ENCODE assay signal across 13 cellular contexts in the genomic region with DNA sequence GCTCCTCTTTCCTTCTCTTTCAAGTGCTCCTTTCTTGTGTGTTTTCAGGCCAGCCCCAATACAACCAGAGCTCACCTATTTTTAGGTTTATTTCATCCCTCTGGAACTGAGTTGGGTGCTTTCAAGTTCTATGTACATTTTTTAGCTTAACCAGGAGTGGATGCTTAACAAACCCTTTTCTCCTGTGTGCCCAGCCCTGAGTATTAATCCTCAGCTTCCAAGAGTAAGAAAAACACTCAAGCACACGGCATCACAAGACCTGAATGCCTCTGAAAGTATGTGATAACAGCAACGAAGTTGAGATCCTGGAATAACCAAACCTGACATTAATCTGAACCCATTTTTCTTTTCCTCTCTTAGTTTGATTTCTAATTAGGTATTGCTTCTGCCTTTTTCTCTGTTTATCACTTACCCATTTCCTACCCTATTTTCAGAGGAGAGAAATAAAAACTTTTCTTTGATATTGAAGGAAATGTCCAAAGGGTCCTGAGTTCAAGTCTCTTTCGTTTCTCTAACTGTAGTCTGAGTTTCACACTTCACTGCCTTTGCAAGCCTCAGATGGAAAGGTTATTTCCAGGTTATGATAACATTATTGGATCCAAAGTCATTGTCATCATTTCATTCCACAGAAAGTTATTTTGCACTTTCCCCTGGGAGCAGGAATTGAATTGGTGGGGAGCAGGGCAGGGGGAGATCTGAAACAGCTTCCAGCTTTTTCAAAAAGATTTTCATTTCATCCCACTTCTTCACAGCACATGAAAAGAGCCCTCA. TPM values are rescaled to one million over a fixed set of nuclear protein-coding genes. Genes with fewer than 3 reads are reported as not detected.
DNase-seq lines count a peak whose midpoint lies in the region; ATAC-seq, FAIRE-seq and TF ChIP-seq lines count a peak whose summit lies in the region.
"Had no signal": no experiment of that assay in that cellular context is flagged by ENCODE, and none has a peak within 500 bp of the region (broad histone marks: within the 10 kb centered on the region; RNA-seq: fewer than 3 reads in every experiment).

No MANE protein-coding gene starts in this region.

- no peaks in the 10 kb centered on the region for H4K20me1 ChIP-seq in K562 (replicated peaks; ENCODE audit: control insufficient read depth, insufficient read depth, low read length)

- TF ChIP-seq POLR2A in K562 (conservative IDR thresholded peaks at IDR 0.05), result no peak

- no peaks in the 10 kb centered on the region for H3K36me3 ChIP-seq in K562 (ENCODE audit: control insufficient read depth, insufficient read depth, low read length)

- H3K79me2 ChIP-seq in K562 (ENCODE audit: control insufficient read depth, insufficient read depth, low read length), result no peaks in the 10 kb centered on the region

- BruUV-seq in Calu3 (replicated peaks; lab: Mats Ljungman, UMichigan) (TSS peak; percentile 97), K562 (replicated peaks; lab: Mats Ljungman, UMichigan) (no TSS peak)

- ATAC-seq in K562, result peak; percentile 21
- ATAC-seq in memory B cell (ENCODE audit: low read depth), result no peak
- no peak for ATAC-seq in T-cell (replicated peaks in 1 of 4)
- ATAC-seq: left lobe of liver, natural killer cell had no signal

- no peaks in the 10 kb centered on the region for H3K9me1 ChIP-seq in K562 (ENCODE audit: control insufficient read depth, insufficient read depth, low read length)

- FAIRE-seq in K562 (lab: Jason Lieb, UNC), result no peak
- FAIRE-seq: endothelial cell of umbilical vein had no signal

- TF ChIP-seq CTCF in Calu3 (IDR thresholded peaks at IDR 0.05; ENCODE audit: unreplicated experiment), result no peak
- no peak for TF ChIP-seq CTCF in HFFc6 (IDR thresholded peaks at IDR 0.05)
- no peak for TF ChIP-seq CTCF in K562 (IDR thresholded peaks at IDR 0.05 in 2 of 3, conservative IDR thresholded peaks at IDR 0.05 in 1 of 3; ENCODE audit: insufficient read depth in 2 of 3, low read depth in 1 of 3, low read length in 3 of 3)
- no peak for TF ChIP-seq CTCF in GM13977 (IDR thresholded peaks at IDR 0.05; ENCODE audit: extremely low read depth, insufficient read depth, missing control alignments)

- POLR2A ChIA-PET in K562 (lab: Yijun Ruan, JAX) (interaction anchor here (0.6 to 3.7 kb wide), 3 partner anchors 14 to 1212 kb away, joined by 3 to 28 read pairs (median 3); a partner anchor contains a TSS), T-cell (lab: Charles Lee) (no interaction called here)

- 18% methylated on average over 3 of the region's 3 CpGs for WGBS in K562 (ENCODE audit: insufficient coverage, low coverage, missing lambda C conversion rate)

- no peak for TF ChIP-seq EP300 in K562 (IDR thresholded peaks at IDR 0.05; ENCODE audit: low read length)

- CTCF ChIA-PET in Calu3 (lab: Charles Lee) (interaction anchor here (1.1 kb wide), 1 partner anchor 15 kb away, joined by 6 read pairs; no protein-coding TSS in a partner anchor), K562 (lab: Yijun Ruan, JAX; ENCODE audit: low intra/inter-chr PET ratio) (no interaction called here), T-cell (lab: Charles Lee) (no interaction called here)

- no peak overlapping the region for H3K27ac ChIP-seq in K562 (ENCODE audit: extremely low read depth, low read depth, low read length)

- peak overlapping the region; percentile 19 for H3K4me3 Mint-ChIP-seq in Calu3 (ENCODE audit: low read depth, unreplicated experiment)
- peak overlapping the region; percentile 54 for H3K4me3 Mint-ChIP-seq in HFFc6
- no peak overlapping the region for H3K4me3 Mint-ChIP-seq in memory B cell
- H3K4me3 Mint-ChIP-seq in T-cell, result no peak overlapping the region
- H3K4me3 Mint-ChIP-seq: natural killer cell had no signal

- DNase-seq in Calu3, result no peak
- no peak for DNase-seq in HFFc6
- DNase-seq in K562 (ENCODE audit: extremely low read depth in 1 of 4, low spot score in 3 of 4), result no peak
- DNase-seq in memory B cell (ENCODE audit: low spot score in 2 of 2), result no peak
- DNase-seq in DMS53 treated with DMSO at 0.1 percent for 48 hours (lab: John Stamatoyannopoulos, UW; ENCODE audit: unreplicated experiment), result no peak
- no peak for DNase-seq in T-cell
- DNase-seq in SW 1271 (lab: John Stamatoyannopoulos, UW), result no peak
- no peak for DNase-seq in GM13977 (ENCODE audit: low spot score)
- DNase-seq: natural killer cell, NCI-H2029, SIG-M5 had no signal

- H3K9me3 ChIP-seq in K562 (replicated peaks; ENCODE audit: control insufficient read depth, insufficient read depth, low read depth, low read length), result no peaks in the 10 kb centered on the region

- no peak for TF ChIP-seq RAD21 in K562 (CRISPR knock-in tag; conservative IDR thresholded peaks at IDR 0.05 in 1 of 2, IDR thresholded peaks at IDR 0.05 in 1 of 2)

- H2AFZ ChIP-seq in K562 (ENCODE audit: low read depth, low read length), result peak overlapping the region; percentile 44

- peaks cover 12% of the 10 kb centered on the region for H3K36me3 Mint-ChIP-seq in Calu3 (ENCODE audit: insufficient read depth, unreplicated experiment)
- no peaks in the 10 kb centered on the region for H3K36me3 Mint-ChIP-seq in HFFc6 (ENCODE audit: low read depth)
- no peaks in the 10 kb centered on the region for H3K36me3 Mint-ChIP-seq in memory B cell
- no peaks in the 10 kb centered on the region for H3K36me3 Mint-ChIP-seq in T-cell
- H3K36me3 Mint-ChIP-seq: natural killer cell had no signal

- H3K27me3 Mint-ChIP-seq in Calu3 (ENCODE audit: unreplicated experiment) (no peaks in the 10 kb centered on the region), HFFc6 (ENCODE audit: insufficient read depth) (no peaks in the 10 kb centered on the region; the same call in 1 of the 2 replicates), memory B cell (no peaks in the 10 kb centered on the region), T-cell (peaks cover 0 to 6% of the 10 kb centered on the region in 2 donors)

- no peak overlapping the region for H3K9ac ChIP-seq in K562 (ENCODE audit: insufficient read depth in 1 of 2, low read depth in 2 of 2, low read length in 2 of 2)

- H3K27ac Mint-ChIP-seq in Calu3 (ENCODE audit: unreplicated experiment) (peak overlapping the region; percentile 89), HFFc6 (peak overlapping the region; percentile 99), memory B cell (peak overlapping the region; percentile 19), T-cell (no peak overlapping the region)
- H3K27ac Mint-ChIP-seq: natural killer cell had no signal

- H3K4me2 ChIP-seq in K562 (ENCODE audit: insufficient read depth, low read length), result no peak overlapping the region

- H3K4me1 Mint-ChIP-seq in Calu3 (ENCODE audit: low read depth, unreplicated experiment) (peaks cover 40% of the 10 kb centered on the region), HFFc6 (ENCODE audit: low read depth) (peaks cover 52% of the 10 kb centered on the region), memory B cell (peaks cover 4% of the 10 kb centered on the region), T-cell (no peaks in the 10 kb centered on the region)
- H3K4me1 Mint-ChIP-seq: natural killer cell had no signal

- peaks cover 0 to 16% of the 10 kb centered on the region in 2 experiments; a peak in 2 of 5 replicates for H3K4me1 ChIP-seq in K562 (replicated peaks in 1 of 2; ENCODE audit: control insufficient read depth in 2 of 2, insufficient read depth in 2 of 2, low read length in 2 of 2)

- no peak overlapping the region for H3K4me3 ChIP-seq in K562

- in situ Hi-C loops in K562 (cut with MboI), result no loop called here
- in situ Hi-C loops in GM13977 (cut with MboI; ENCODE audit: low pct_unique_long_range_greater_than_20kb, low sequenced_read_pairs, unreplicated experiment), result no loop called here

- intact Hi-C loops in Calu3 (cut with micrococcal nuclease; ENCODE audit: unreplicated experiment) (loop anchor here (1.0 kb wide), 1 partner anchor 13 kb away; no protein-coding TSS in a partner anchor), K562 (cut with micrococcal nuclease) (no loop called here)

- H3K9me3 Mint-ChIP-seq in Calu3 (ENCODE audit: low read depth, unreplicated experiment) (no peaks in the 10 kb centered on the region), HFFc6 (no peaks in the 10 kb centered on the region), memory B cell (no peaks in the 10 kb centered on the region), T-cell (no peaks in the 10 kb centered on the region)
- H3K9me3 Mint-ChIP-seq: natural killer cell had no signal

- no peaks in the 10 kb centered on the region for H3K27me3 ChIP-seq in K562 (ENCODE audit: control insufficient read depth in 2 of 2, insufficient read depth in 2 of 2, low read length in 2 of 2)

TF ChIP-seq in K562, 482 proteins besides CTCF, POLR2A, EP300 and RAD21 (continues in another document):
- no peak for TF ChIP-seq KDM5B (IDR thresholded peaks at IDR 0.05; ENCODE audit: insufficient replicate concordance, low read depth, low read length)
- no peak for TF ChIP-seq BRD4 (IDR thresholded peaks at IDR 0.05)
- peak; percentile 43 for TF ChIP-seq BCOR (IDR thresholded peaks at IDR 0.05)
- no peak for TF ChIP-seq ZNF146 (CRISPR knock-in tag; IDR thresholded peaks at IDR 0.05; ENCODE audit: unreplicated experiment)

RNA-seq across cellular contexts. Expression of a gene that starts 11.9 kb away (rescaled TPM):
- total RNA-seq in Calu3 (2022) (51.7 and 95.4 TPM in 2 replicates), K562 (2014; rRNA removed) (40.3 and 43.5 TPM in 2 replicates), K562 (2014; rRNA removed; fragmentation: Illumina TruSeq; extraction: Trizol) (68.9 and 78.4 TPM in 2 replicates), K562 (2015; rRNA removed; fragmentation: Illumina TruSeq; extraction: Trizol) (69.6 and 73.0 TPM in 2 replicates), K562 (2021) (47.4 and 54.7 TPM in 2 replicates), T-cell (under 1 TPM in 3 of 5 donors, not detected in 2; 0.09 to 0.23 (median 0.10) TPM)
- total RNA-seq in HFFc6 (2021; fragmentation: NEBNext Ultra II Directional; extraction: Animal tissue kit (Norgen Biotek cat#: 25700)), result 10 to 100 TPM; 27.6 to 70.0 (median 63.0) TPM
- 52.3 and 110 TPM in 2 replicates for total RNA-seq in K562 (2011; cell fraction: chromatin; rRNA removed; ENCODE audit: low replicate concordance)
- 48.4 and 54.3 TPM in 2 replicates for total RNA-seq in K562 (2011; cell fraction: nucleolus; rRNA removed)
- 70.4 and 94.5 TPM in 2 replicates for total RNA-seq in K562 (2011; cell fraction: nucleoplasm; rRNA removed)
- polyA plus RNA-seq in K562 (2011; rRNA removed) (49.8 and 58.3 TPM in 2 replicates), K562 (2014; fragmentation: Illumina TruSeq; extraction: Trizol) (56.3 and 62.6 TPM in 2 replicates), K562 (2014; fragmentation: Nextera tagmentation; extraction: Ambion mirVana) (10 to 100 TPM; 21.6 to 44.0 TPM), K562 (2014; rRNA removed) (39.3 and 45.2 TPM in 2 replicates)
- polyA plus RNA-seq in K562 (2011; cell fraction: cytosol; rRNA removed), result 11.2 and 20.2 TPM in 2 replicates
- polyA plus RNA-seq in K562 (2011; cell fraction: nucleus; rRNA removed), result 48.6 and 52.6 TPM in 2 replicates
- 26.9 and 40.5 TPM in 2 replicates for polyA plus RNA-seq in K562 (2012)
- 70.3 and 78.3 TPM in 2 replicates for polyA minus RNA-seq in K562 (2011; rRNA and poly(A)+ RNA removed)
- 25.0 and 30.6 TPM in 2 replicates for polyA minus RNA-seq in K562 (2011; cell fraction: cytosol; rRNA and poly(A)+ RNA removed)
- 52.2 and 95.1 TPM in 2 replicates for polyA minus RNA-seq in K562 (2011; cell fraction: nucleus; rRNA and poly(A)+ RNA removed)
- total RNA-seq: endothelial cell of umbilical vein, natural killer cell had no signal
- polyA plus RNA-seq: endothelial cell of umbilical vein had no signal

Comparison
In these comparisons a context has a peak if more than half of its experiments do, and no peak if none do; other contexts are left out.
1. H3K27ac Mint-ChIP-seq: peak in Calu3 (single experiment), HFFc6 (single experiment) and memory B cell (single experiment); none in T-cell (0 of 2).
2. H3K4me3 Mint-ChIP-seq: peak in Calu3 (single experiment) and HFFc6 (single experiment); none in memory B cell (single experiment) and T-cell (0 of 3).
3. RNA of a gene that starts 11.9 kb away (total RNA-seq): 40.3 to 110 TPM in K562, 27.6 to 70.0 TPM in HFFc6 and 51.7 to 95.4 TPM in Calu3; 0.09 to 0.23 TPM in T-cell; every median in the first group is over 10 times any median in the second.